13 cellular contexts compared by ENCODE assay signal in the genomic region with DNA sequence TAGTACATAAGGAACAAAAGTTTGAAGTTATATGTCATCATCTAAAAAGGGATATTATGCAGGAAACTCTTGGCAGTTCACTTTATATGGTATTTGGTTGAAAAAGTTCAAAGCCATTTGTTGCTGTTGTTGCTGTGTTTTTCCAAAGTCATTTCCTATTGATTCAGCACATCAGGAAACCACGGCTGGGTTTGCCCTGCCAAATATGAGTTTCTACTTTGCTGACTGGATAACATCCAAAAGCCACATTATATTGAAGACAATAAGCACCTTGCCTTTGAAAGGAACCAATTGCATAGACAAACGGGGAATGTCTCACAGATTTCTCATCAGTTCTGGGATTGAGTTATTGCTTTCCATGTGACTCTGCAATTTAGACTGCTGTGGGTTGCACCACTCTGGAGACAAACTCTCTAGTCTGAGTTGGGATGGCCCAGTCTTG.
A peak's percentile ranks its signal among the peaks of the same experiment; 100 is the strongest.
DNase-seq lines count a peak whose midpoint lies in the region; ATAC-seq, FAIRE-seq and TF ChIP-seq lines count a peak whose summit lies in the region.
"Had no signal": no experiment of that assay in that cellular context is flagged by ENCODE, and none has a peak within 500 bp of the region (broad histone marks: within the 10 kb centered on the region; RNA-seq: fewer than 3 reads in every experiment).

No MANE protein-coding gene starts in this region.

- no peak for FAIRE-seq in H1 (lab: Jason Lieb, UNC)

- no peaks in the 10 kb centered on the region; the same call in 1 of the 2 replicates for H3K23me2 ChIP-seq in H1 (ENCODE audit: low read depth, low read length)

- no peak overlapping the region for H2BK12ac ChIP-seq in H1 (ENCODE audit: low read depth, low read length)

- H3K4me1 ChIP-seq in H1 (replicated peaks in 1 of 4; ENCODE audit: control insufficient read depth in 3 of 4, insufficient read depth in 4 of 4, low read length in 3 of 4) (no peaks in the 10 kb centered on the region), endodermal cell (ENCODE audit: control insufficient read depth, insufficient read depth, low read length) (no peaks in the 10 kb centered on the region)

- no peak overlapping the region for H2AK5ac ChIP-seq in H1 (ENCODE audit: low read depth, low read length)

- H4K5ac ChIP-seq in H1 (ENCODE audit: insufficient read length, low read depth, low read length), result no peak overlapping the region

- TF ChIP-seq RAD21 in H1 (IDR thresholded peaks at IDR 0.05 in 1 of 2, conservative IDR thresholded peaks at IDR 0.05 in 1 of 2; ENCODE audit: low read depth in 2 of 2, low read length in 2 of 2), result no peak

- H3K4me3 ChIP-seq in H1 (ENCODE audit: extremely low read depth in 1 of 4, insufficient read depth in 2 of 4, low read depth in 3 of 4, low read length in 4 of 4), result no peak overlapping the region
- H3K4me3 ChIP-seq in endodermal cell (ENCODE audit: low read length), result no peak overlapping the region

- H3K9ac ChIP-seq in H1 (replicated peaks in 1 of 4; ENCODE audit: extremely low read depth in 1 of 4, low read depth in 3 of 4, low read length in 3 of 4), result no peak overlapping the region
- no peak overlapping the region for H3K9ac ChIP-seq in endodermal cell (ENCODE audit: extremely low read depth, low read length, poor library complexity, severe bottlenecking)

- TF ChIP-seq POLR2A in H1 (IDR thresholded peaks at IDR 0.05; ENCODE audit: control extremely low read depth in 1 of 2, low read depth in 2 of 2, low read length in 2 of 2), result no peak

- H4K8ac ChIP-seq in H1 (ENCODE audit: extremely low read depth, insufficient read depth, low read length), result no peak overlapping the region

- H3K14ac ChIP-seq in H1 (ENCODE audit: insufficient read length), result no peak overlapping the region

- POLR2A ChIA-PET in H1 (lab: Charles Lee; ENCODE audit: partially characterized antibody), result no interaction called here

- H3K56ac ChIP-seq in H1 (replicated peaks; ENCODE audit: insufficient read length, low read depth, low read length), result no peak overlapping the region

- no peak overlapping the region for H3K27ac Mint-ChIP-seq in endodermal cell
- H3K27ac Mint-ChIP-seq: activated naive CD8-positive, alpha-beta T cell treated with anti-CD3 and anti-CD28 coated beads for 36 hours; immature natural killer cell; natural killer cell had no signal

- no peaks in the 10 kb centered on the region for H3K27me3 ChIP-seq in H1 (replicated peaks in 1 of 4; ENCODE audit: control insufficient read depth in 3 of 4, extremely low read depth in 1 of 4, insufficient read depth in 3 of 4, low read length in 3 of 4)
- H3K27me3 ChIP-seq in endodermal cell (ENCODE audit: control insufficient read depth, insufficient read depth, low read length, poor library complexity, severe bottlenecking), result no peaks in the 10 kb centered on the region

- H3K27ac ChIP-seq in H1 (ENCODE audit: low read depth, low read length) (no peak overlapping the region), endodermal cell (ENCODE audit: low read depth, low read length) (no peak overlapping the region)

- TF ChIP-seq CTCF in H1 (IDR thresholded peaks at IDR 0.05; ENCODE audit: control extremely low read depth in 1 of 3, insufficient read depth in 1 of 3, low read depth in 1 of 3, low read length in 3 of 3) (no peak), endodermal cell (conservative IDR thresholded peaks at IDR 0.05) (no peak)

- no peaks in the 10 kb centered on the region for H3K27me3 Mint-ChIP-seq in endodermal cell (ENCODE audit: insufficient read depth)

- no peaks in the 10 kb centered on the region for H3K79me1 ChIP-seq in H1 (ENCODE audit: low read depth, low read length)

- 95% methylated on average over 2 of the region's 2 CpGs; no CpG with 5 or more reads in 1 of the 2 experiments for WGBS in H1 (ENCODE audit: extremely low coverage in 1 of 2, insufficient coverage in 1 of 2, insufficient read length in 1 of 2, insufficient replicate concordance in 2 of 2, low coverage in 1 of 2, low lambda C conversion rate in 2 of 2, missing lambda C conversion rate in 1 of 2), 2 experiments
- 85 to 92% methylated on average over 2 of the region's 2 CpGs for WGBS in endodermal cell (ENCODE audit: insufficient coverage in 1 of 2, insufficient read length in 1 of 2), 2 experiments

- no peaks in the 10 kb centered on the region for H3K9me3 Mint-ChIP-seq in endodermal cell
- H3K9me3 Mint-ChIP-seq: activated naive CD8-positive, alpha-beta T cell treated with anti-CD3 and anti-CD28 coated beads for 36 hours; immature natural killer cell; natural killer cell had no signal

- no peak overlapping the region for H3K4me3 Mint-ChIP-seq in endodermal cell
- H3K4me3 Mint-ChIP-seq: activated naive CD8-positive, alpha-beta T cell treated with anti-CD3 and anti-CD28 coated beads for 36 hours; immature natural killer cell; natural killer cell had no signal

- TF ChIP-seq EP300 in H1 (IDR thresholded peaks at IDR 0.05; ENCODE audit: borderline replicate concordance in 1 of 2, low read depth in 2 of 2, low read length in 2 of 2), result no peak

- no peak overlapping the region for H3K18ac ChIP-seq in H1 (ENCODE audit: extremely low read depth, low read length)

- no peaks in the 10 kb centered on the region for H3K4me1 Mint-ChIP-seq in endodermal cell
- H3K4me1 Mint-ChIP-seq: activated naive CD8-positive, alpha-beta T cell treated with anti-CD3 and anti-CD28 coated beads for 36 hours; immature natural killer cell; natural killer cell had no signal

- no peak overlapping the region for H2BK120ac ChIP-seq in H1 (replicated peaks; ENCODE audit: low read depth, low read length)

- DNase-seq in GM04504 (ENCODE audit: low read depth), result peak; percentile 22
- peak; percentile 71 for DNase-seq in NCI-H69 (lab: John Stamatoyannopoulos, UW)
- DNase-seq in H1 (ENCODE audit: low read depth in 1 of 2, low spot score in 2 of 2), result no peak
- DNase-seq in non-pigmented ciliary epithelial cell (ENCODE audit: low read depth), result peak; percentile 26
- DNase-seq in endodermal cell, result no peak
- DNase-seq in NCI-H2107 (lab: John Stamatoyannopoulos, UW), result no peak
- DNase-seq: activated naive CD8-positive, alpha-beta T cell treated with anti-CD3 and anti-CD28 coated beads for 36 hours; effector CD8-positive, alpha-beta T cell; immature natural killer cell; natural killer cell; NCI-H146; T-helper 2 cell had no signal

- no peak overlapping the region for H3K23ac ChIP-seq in H1 (ENCODE audit: insufficient read length)

- no peak for ATAC-seq in GM21515 (IDR thresholded peaks at IDR 0.05; ENCODE audit: unreplicated experiment)
- ATAC-seq: natural killer cell had no signal

- no peak overlapping the region for H3K4ac ChIP-seq in H1 (replicated peaks; ENCODE audit: insufficient read length, low read depth, low read length)

- H4K20me1 ChIP-seq in H1 (replicated peaks in 1 of 2; ENCODE audit: control insufficient read depth in 1 of 2, insufficient read depth in 2 of 2, low read length in 2 of 2), result no peaks in the 10 kb centered on the region

- CTCF ChIA-PET in H1 (lab: Charles Lee; ENCODE audit: partially characterized antibody), result no interaction called here

- no peak overlapping the region for H2BK20ac ChIP-seq in H1 (ENCODE audit: low read length)

- peak overlapping the region; percentile 50; the same call in 1 of the 2 replicates for H2AFZ ChIP-seq in H1 (ENCODE audit: low read length)

- no peak overlapping the region for H3K4me2 ChIP-seq in H1 (ENCODE audit: insufficient read depth in 1 of 2, low read depth in 2 of 2, low read length in 2 of 2)

- H3K9me3 ChIP-seq in H1 (ENCODE audit: insufficient read depth in 2 of 2, low read depth in 1 of 2, low read length in 1 of 2), result no peaks in the 10 kb centered on the region
- H3K9me3 ChIP-seq in endodermal cell (ENCODE audit: control insufficient read depth, low read length), result no peaks in the 10 kb centered on the region

- no peak overlapping the region for H4K91ac ChIP-seq in H1 (replicated peaks; ENCODE audit: insufficient read length, low read length)

- H2BK5ac ChIP-seq in H1 (ENCODE audit: low read depth, low read length), result no peak overlapping the region

- no peak overlapping the region for H2BK15ac ChIP-seq in H1 (ENCODE audit: low read length)

- no peaks in the 10 kb centered on the region for H3K79me2 ChIP-seq in H1 (ENCODE audit: control insufficient read depth in 1 of 2, insufficient read depth in 2 of 2, low read length in 2 of 2)

- no peaks in the 10 kb centered on the region for H3K36me3 Mint-ChIP-seq in endodermal cell (ENCODE audit: low read depth)
- H3K36me3 Mint-ChIP-seq: activated naive CD8-positive, alpha-beta T cell treated with anti-CD3 and anti-CD28 coated beads for 36 hours; immature natural killer cell; natural killer cell had no signal

- H3K36me3 ChIP-seq in H1 (ENCODE audit: control insufficient read depth in 2 of 4, insufficient read depth in 4 of 4, low read length in 3 of 4) (no peaks in the 10 kb centered on the region), endodermal cell (ENCODE audit: control insufficient read depth, insufficient read depth, low read length) (no peaks in the 10 kb centered on the region)

TF ChIP-seq in H1, 55 proteins besides CTCF, POLR2A, EP300 and RAD21:
- TF ChIP-seq, protein P1, sequence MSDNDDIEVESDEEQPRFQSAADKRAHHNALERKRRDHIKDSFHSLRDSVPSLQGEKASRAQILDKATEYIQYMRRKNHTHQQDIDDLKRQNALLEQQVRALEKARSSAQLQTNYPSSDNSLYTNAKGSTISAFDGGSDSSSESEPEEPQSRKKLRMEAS (IDR thresholded peaks at IDR 0.05), result no peak
- TF ChIP-seq HDAC6 (IDR thresholded peaks at IDR 0.05; ENCODE audit: low read depth, low read length) (no peak), KDM1A (IDR thresholded peaks at IDR 0.05; ENCODE audit: borderline replicate concordance, low read length) (no peak), YY1 (IDR thresholded peaks at IDR 0.05; ENCODE audit: low read depth, low read length) (no peak), NRF1 (IDR thresholded peaks at IDR 0.05; ENCODE audit: low read depth, low read length) (no peak), GTF2F1 (IDR thresholded peaks at IDR 0.05; ENCODE audit: borderline replicate concordance, low read depth, low read length) (no peak), PHF8 (conservative IDR thresholded peaks at IDR 0.05; ENCODE audit: low read depth, low read length) (no peak), TAF7 (optimal IDR thresholded peaks at IDR 0.05; ENCODE audit: borderline replicate concordance, low read depth, low read length) (no peak), SIRT6 (IDR thresholded peaks at IDR 0.05; ENCODE audit: low read length) (no peak)

Comparison
In these comparisons a context has a peak if more than half of its experiments do, and no peak if none do; other contexts are left out.
1. DNase-seq: peak in GM04504 (single experiment), NCI-H69 (single experiment) and non-pigmented ciliary epithelial cell (single experiment); none in H1 (0 of 2), endodermal cell (single experiment) and NCI-H2107 (single experiment).